Comparison of ENCODE assay signal across 1 cellular context in genomic region chr12:25438638-25439037, GRCh38.
TF ChIP-seq lines count a peak whose summit lies in the region.

No MANE protein-coding gene starts in this region.

TF ChIP-seq in IMR-90, 13 proteins besides CTCF, POLR2A, EP300 and RAD21 (continued from another document):
- TF ChIP-seq ELK1 (IDR thresholded peaks at IDR 0.05; ENCODE audit: borderline replicate concordance, low read depth, low read length) (no peak), CEBPB (IDR thresholded peaks at IDR 0.05; ENCODE audit: low read depth, low read length) (no peak), MXI1 (IDR thresholded peaks at IDR 0.05; ENCODE audit: borderline replicate concordance, low read depth, low read length) (no peak), FOS (IDR thresholded peaks at IDR 0.05; ENCODE audit: low read depth, low read length) (no peak), MAFK (IDR thresholded peaks at IDR 0.05; ENCODE audit: low read depth, low read length) (no peak), RFX5 (IDR thresholded peaks at IDR 0.05; ENCODE audit: low read depth, low read length) (no peak), BHLHE40 (IDR thresholded peaks at IDR 0.05; ENCODE audit: low read depth, low read length) (no peak), NFE2L2 (IDR thresholded peaks at IDR 0.05; ENCODE audit: low read depth, low read length) (no peak), SMC3 (IDR thresholded peaks at IDR 0.05; ENCODE audit: low read depth, low read length) (no peak), MAZ (IDR thresholded peaks at IDR 0.05; ENCODE audit: borderline replicate concordance, low read depth, low read length) (no peak), CHD1 (IDR thresholded peaks at IDR 0.05; ENCODE audit: low read depth, low read length) (no peak)
- TF ChIP-seq, protein P1, sequence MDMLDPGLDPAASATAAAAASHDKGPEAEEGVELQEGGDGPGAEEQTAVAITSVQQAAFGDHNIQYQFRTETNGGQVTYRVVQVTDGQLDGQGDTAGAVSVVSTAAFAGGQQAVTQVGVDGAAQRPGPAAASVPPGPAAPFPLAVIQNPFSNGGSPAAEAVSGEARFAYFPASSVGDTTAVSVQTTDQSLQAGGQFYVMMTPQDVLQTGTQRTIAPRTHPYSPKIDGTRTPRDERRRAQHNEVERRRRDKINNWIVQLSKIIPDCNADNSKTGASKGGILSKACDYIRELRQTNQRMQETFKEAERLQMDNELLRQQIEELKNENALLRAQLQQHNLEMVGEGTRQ (IDR thresholded peaks at IDR 0.05; ENCODE audit: low read depth, low read length): no peak; the same call in 1 of the 2 replicates
